In genomic region chr20:6469695-6470094, GRCh38 we compare ENCODE assay signal across 24 cellular contexts.
"Had no signal": no experiment of that assay in that cellular context is flagged by ENCODE, and none has a peak within 500 bp of the region (broad histone marks: within the 10 kb centered on the region; RNA-seq: fewer than 3 reads in every experiment).

No MANE protein-coding gene starts in this region.

- H3K9ac ChIP-seq: SK-N-SH had no signal

- FAIRE-seq: RCC 7860, TTC549 had no signal

- H3K36me3 ChIP-seq: ascending aorta had no signal

- DNase-seq: activated CD4-positive, alpha-beta T cell treated with anti-CD3 and anti-CD28 coated beads, Interleukin-2, amount 10 ng/mL, durations not matched to agents 24 days and 14 days; activated CD4-positive, alpha-beta T cell treated with anti-CD3 and anti-CD28 coated beads, Interleukin-2, amount 50 U/mL, for 48 hours; activated CD8-positive, alpha-beta T cell treated with anti-CD3 and anti-CD28 coated beads, Interleukin-2, amount 10 ng/mL, durations not matched to agents 7 days and 5 days; activated gamma-delta T cell; activated naive CD4-positive, alpha-beta T cell treated with Interleukin-2 at 50 U/mL for 16 hours; activated naive CD8-positive, alpha-beta T cell treated with anti-CD3 and anti-CD28 coated beads, Interleukin-2, amount 10 ng/mL, durations not matched to agents 7 days and 5 days; activated T-cell treated with anti-CD3 and anti-CD28 coated beads, Interleukin-2, amount 50 U/mL, for 24 hours; amygdala; Karpas-422; MM.1S; NCI-H1092; NCI-H1436 treated with DMSO at 0.1 percent for 48 hours; NCI-H1694 treated with DMSO at 0.1 percent for 48 hours; NCI-H2029; NCI-H345; NCI-H524 treated with DMSO at 0.1 percent for 48 hours; NK-92 treated with Interleukin-12 subunit alpha and Interleukin-12 subunit beta, amount 100 ng/mL, for 24 hours; PC-9; Right ventricle myocardium superior; SK-N-SH had no signal

- ATAC-seq: activated CD8-positive, alpha-beta T cell treated with anti-CD3 and anti-CD28 coated beads, Interleukin-2, amount 10 ng/mL, durations not matched to agents 7 days and 5 days had no signal

- H3K27ac ChIP-seq: ascending aorta, PC-9, RWPE1 had no signal

- H3K4me3 ChIP-seq: ascending aorta, PC-9 had no signal

- H3K9me3 ChIP-seq: ascending aorta, SK-N-SH had no signal

- H3K27me3 ChIP-seq: ascending aorta had no signal

- H3K4me1 ChIP-seq: ascending aorta had no signal
